8 cellular contexts compared by ENCODE assay signal in genomic region chr12:50103767-50104321, GRCh38.
DNase-seq lines count a peak whose midpoint lies in the region; ATAC-seq and TF ChIP-seq lines count a peak whose summit lies in the region.

GPD1 (plus strand) TSS chr12:50104008; CDS start chr12:50104051, 43 bp downstream.

- peaks cover 43 to 69% of the 10 kb centered on the region in 2 donors for H3K36me3 Mint-ChIP-seq in stimulated activated naive B cell treated with anti-CD40 and anti-IgM and Interleukin-4, amounts not matched to agents 10 μg/mL and 1 μg/mL and 100 μg/mL, for 72 hours

- TF ChIP-seq CTCF in cardiac fibroblast (IDR thresholded peaks at IDR 0.05; ENCODE audit: low read depth, low read length), result no peak

- H3K27ac Mint-ChIP-seq in stimulated activated naive B cell treated with anti-CD40 and anti-IgM and Interleukin-4, amounts not matched to agents 10 μg/mL and 1 μg/mL and 100 μg/mL, for 72 hours, result peak within 1 kb of the TSS; percentile 60

- no peak within 1 kb of the TSS for H3K4me3 ChIP-seq in cardiac fibroblast (replicated peaks in 1 of 2; ENCODE audit: low read depth in 2 of 2, low read length in 2 of 2)

- no peaks in the 10 kb centered on the region for H3K27me3 Mint-ChIP-seq in stimulated activated naive B cell treated with anti-CD40 and anti-IgM and Interleukin-4, amounts not matched to agents 10 μg/mL and 1 μg/mL and 100 μg/mL, for 72 hours

- H3K9me3 Mint-ChIP-seq in stimulated activated naive B cell treated with anti-CD40 and anti-IgM and Interleukin-4, amounts not matched to agents 10 μg/mL and 1 μg/mL and 100 μg/mL, for 72 hours, result no peaks in the 10 kb centered on the region

- peak within 1 kb of the TSS in 1 of 2 donors; percentile 18 for H3K4me3 Mint-ChIP-seq in stimulated activated naive B cell treated with anti-CD40 and anti-IgM and Interleukin-4, amounts not matched to agents 10 μg/mL and 1 μg/mL and 100 μg/mL, for 72 hours

- peaks cover 28 to 37% of the 10 kb centered on the region in 2 donors for H3K4me1 Mint-ChIP-seq in stimulated activated naive B cell treated with anti-CD40 and anti-IgM and Interleukin-4, amounts not matched to agents 10 μg/mL and 1 μg/mL and 100 μg/mL, for 72 hours

- ATAC-seq in stimulated activated naive B cell treated with anti-CD40 and anti-IgM and Interleukin-4, amounts not matched to agents 10 μg/mL and 1 μg/mL and 100 μg/mL, for 72 hours (replicated peaks), result peak; percentile 48 to 54

- DNase-seq in NCI-H1436 (lab: John Stamatoyannopoulos, UW) (peak; percentile 73), NCI-H1436 treated with DMSO at 0.1 percent for 48 hours (lab: John Stamatoyannopoulos, UW) (no peak), NCI-H226 (peak; percentile 78), cardiac fibroblast (ENCODE audit: low read depth in 2 of 2) (peak; percentile 35 to 55), left kidney (ENCODE audit: low read depth, low spot score) (peak; percentile 90), NOMO-1 treated with dmso at 0.1 percent for 144 hours (lab: John Stamatoyannopoulos, UW; ENCODE audit: unreplicated experiment) (no peak), SKM-1 (lab: John Stamatoyannopoulos, UW; ENCODE audit: unreplicated experiment) (no peak)
- no peak for DNase-seq in stimulated activated naive B cell treated with anti-CD40 and anti-IgM and Interleukin-4, amounts not matched to agents 10 μg/mL and 1 μg/mL and 100 μg/mL, for 72 hours

Comparison
In these comparisons a context has a peak if more than half of its experiments do, and no peak if none do; other contexts are left out.
1. DNase-seq: peak in NCI-H1436 (single experiment), NCI-H226 (single experiment), cardiac fibroblast (2 of 2) and left kidney (single experiment); none in NCI-H1436 treated with DMSO at 0.1 percent for 48 hours (single experiment), stimulated activated naive B cell treated with anti-CD40 and anti-IgM and Interleukin-4, amounts not matched to agents 10 μg/mL and 1 μg/mL and 100 μg/mL, for 72 hours (single experiment), NOMO-1 treated with dmso at 0.1 percent for 144 hours (single experiment) and SKM-1 (single experiment).